8 cellular contexts compared by ENCODE assay signal in genomic region chr1:114756949-114757454, GRCh38. TPM values are rescaled to one million over a fixed set of nuclear protein-coding genes. Genes with fewer than 3 reads are reported as not detected.
DNase-seq lines count a peak whose midpoint lies in the region; ATAC-seq and TF ChIP-seq lines count a peak whose summit lies in the region.

No MANE protein-coding gene starts in this region.

- no peaks in the 10 kb centered on the region for H3K9me3 ChIP-seq in duodenal mucosa (ENCODE audit: control insufficient read depth in 1 of 2, low read length in 2 of 2)

- H3K18ac ChIP-seq in mesendoderm (ENCODE audit: low read length), result peak overlapping the region; percentile 16

- no peaks in the 10 kb centered on the region for H3K27me3 ChIP-seq in duodenal mucosa (ENCODE audit: control insufficient read depth in 1 of 2, insufficient read depth in 2 of 2, low read length in 2 of 2)
- no peaks in the 10 kb centered on the region for H3K27me3 ChIP-seq in mesendoderm (ENCODE audit: insufficient read depth, low read length, poor library complexity)

- H3K27me3 Mint-ChIP-seq in type B pancreatic cell, result no peaks in the 10 kb centered on the region

- H2BK15ac ChIP-seq in mesendoderm (replicated peaks; ENCODE audit: low read depth), result no peak overlapping the region

- no peak overlapping the region for H3K23ac ChIP-seq in mesendoderm (ENCODE audit: low read length)

- H3K4ac ChIP-seq in mesendoderm (ENCODE audit: low read depth, low read length), result peak overlapping the region; percentile 89

- peaks cover 4% of the 10 kb centered on the region for H3K36me3 Mint-ChIP-seq in type B pancreatic cell

- H4K8ac ChIP-seq in mesendoderm (ENCODE audit: low read depth, low read length), result no peak overlapping the region

- peak overlapping the region; percentile 100 for H3K27ac Mint-ChIP-seq in type B pancreatic cell

- H2AK5ac ChIP-seq in mesendoderm (ENCODE audit: low read length), result peak overlapping the region; percentile 20

- peak overlapping the region; percentile 97 for H3K27ac ChIP-seq in duodenal mucosa (ENCODE audit: low read depth, low read length)
- peak overlapping the region; percentile 25 for H3K27ac ChIP-seq in mesendoderm (ENCODE audit: low read depth, low read length)

- peak; percentile 12 for ATAC-seq in GM19395 (IDR thresholded peaks at IDR 0.05; ENCODE audit: unreplicated experiment)
- no peak for ATAC-seq in GM18858 (IDR thresholded peaks at IDR 0.05; ENCODE audit: unreplicated experiment)

- peak overlapping the region; percentile 96 for H3K56ac ChIP-seq in mesendoderm (ENCODE audit: low read length)

- H4K5ac ChIP-seq in mesendoderm (ENCODE audit: low read length), result peak overlapping the region; percentile 25

- DNase-seq in AG08395 (ENCODE audit: low spot score), result peak; percentile 44
- peak; percentile 76 for DNase-seq in OCI-M1 (lab: John Stamatoyannopoulos, UW)
- DNase-seq in mesendoderm, result peak; percentile 58
- no peak for DNase-seq in type B pancreatic cell (ENCODE audit: extremely low spot score, unreplicated experiment)
- no peak for DNase-seq in effector CD4-positive, alpha-beta T cell

- H3K79me1 ChIP-seq in mesendoderm (ENCODE audit: low read length), result peaks cover 3% of the 10 kb centered on the region

- H3K36me3 ChIP-seq in duodenal mucosa (ENCODE audit: control insufficient read depth in 1 of 2, insufficient read depth in 2 of 2, low read length in 2 of 2) (no peaks in the 10 kb centered on the region), mesendoderm (ENCODE audit: control insufficient read depth, insufficient read depth, low read length) (no peaks in the 10 kb centered on the region)

- peaks cover 44% of the 10 kb centered on the region for H3K4me1 Mint-ChIP-seq in type B pancreatic cell (ENCODE audit: unreplicated experiment)

- no peak overlapping the region for H2BK120ac ChIP-seq in mesendoderm (ENCODE audit: low read depth, low read length)

- H3K4me2 ChIP-seq in mesendoderm (ENCODE audit: low read length), result peak overlapping the region; percentile 51

- peak overlapping the region; percentile 48 for H2BK5ac ChIP-seq in mesendoderm (ENCODE audit: low read length)

- peak overlapping the region; percentile 97 for H3K4me3 Mint-ChIP-seq in type B pancreatic cell

- no CpG with 5 or more reads among the region's 17 CpGs for WGBS in mesendoderm (ENCODE audit: extremely low coverage, insufficient coverage, low lambda C conversion rate)

- H3K4me3 ChIP-seq in duodenal mucosa (ENCODE audit: low read depth in 1 of 2, low read length in 2 of 2), result peak overlapping the region; percentile 93 to 100
- H3K4me3 ChIP-seq in mesendoderm (ENCODE audit: low read length), result peak overlapping the region; percentile 97

- no peak for TF ChIP-seq CTCF in type B pancreatic cell (conservative IDR thresholded peaks at IDR 0.05)

- H3K79me2 ChIP-seq in mesendoderm (ENCODE audit: control insufficient read depth, insufficient read depth, low read length), result peaks cover 53% of the 10 kb centered on the region

- H3K9ac ChIP-seq in duodenal mucosa (ENCODE audit: low read depth in 1 of 2, low read length in 2 of 2) (peak overlapping the region; percentile 99 to 100), mesendoderm (ENCODE audit: low read length) (peak overlapping the region; percentile 98)

- peaks cover 43 to 46% of the 10 kb centered on the region in 2 donors for H3K4me1 ChIP-seq in duodenal mucosa (ENCODE audit: control insufficient read depth in 1 of 2, insufficient read depth in 2 of 2, low read length in 2 of 2)
- peaks cover 7% of the 10 kb centered on the region for H3K4me1 ChIP-seq in mesendoderm (ENCODE audit: control insufficient read depth, low read depth, low read length)

- peaks cover 5% of the 10 kb centered on the region for H3K9me3 Mint-ChIP-seq in type B pancreatic cell

RNA-seq across cellular contexts. Expression of gene CSDE1, which starts 0.8 kb away (rescaled TPM):
- polyA plus RNA-seq in mesendoderm (2013, experiment 1 of 2), result 451 TPM
- 450 TPM for polyA plus RNA-seq in mesendoderm (2013, experiment 2 of 2)
- 532 and 538 TPM in 2 replicates for total RNA-seq in type B pancreatic cell (ENCODE audit: low replicate concordance)

RNA-seq across cellular contexts. Expression of gene SIKE1, which starts 23.5 kb away (rescaled TPM):
- 36.6 TPM for polyA plus RNA-seq in mesendoderm (2013, experiment 1 of 2)
- polyA plus RNA-seq in mesendoderm (2013, experiment 2 of 2), result 39.3 TPM
- 64.6 and 69.1 TPM in 2 replicates for total RNA-seq in type B pancreatic cell (ENCODE audit: low replicate concordance)

RNA-seq across cellular contexts. Expression of gene NRAS, which starts 40.4 kb away (rescaled TPM):
- polyA plus RNA-seq in mesendoderm (2013, experiment 1 of 2), result 69.5 TPM
- 68.1 TPM for polyA plus RNA-seq in mesendoderm (2013, experiment 2 of 2)
- total RNA-seq in type B pancreatic cell (ENCODE audit: low replicate concordance), result 49.4 and 54.8 TPM in 2 replicates

Comparison
In these comparisons a context has a peak if more than half of its experiments do, and no peak if none do; other contexts are left out.
1. DNase-seq: peak in AG08395 (single experiment), OCI-M1 (single experiment) and mesendoderm (single experiment); none in type B pancreatic cell (single experiment) and effector CD4-positive, alpha-beta T cell (single experiment).